23 cellular contexts compared by ENCODE assay signal in the genomic region with DNA sequence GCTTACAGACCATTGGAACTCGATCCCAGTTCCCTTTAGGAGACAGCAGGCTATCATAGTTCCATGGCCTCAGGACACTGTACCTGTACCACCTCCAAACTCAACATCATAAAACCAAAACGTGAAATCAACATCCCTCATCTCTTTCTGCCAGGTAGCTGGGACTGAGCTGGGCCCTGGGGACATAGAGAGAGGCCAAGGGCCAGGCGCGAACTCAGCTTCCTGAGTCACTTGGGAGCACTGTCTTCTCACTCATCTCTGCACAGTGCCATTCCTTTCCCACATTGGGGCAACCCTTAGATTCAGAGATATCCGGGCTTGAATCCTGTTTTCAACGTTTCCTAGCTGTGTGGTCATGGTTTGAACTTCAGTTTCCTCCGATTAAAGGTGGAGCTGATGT.
"Had no signal": no experiment of that assay in that cellular context is flagged by ENCODE, and none has a peak within 500 bp of the region (broad histone marks: within the 10 kb centered on the region; RNA-seq: fewer than 3 reads in every experiment).

No MANE protein-coding gene starts in this region.

- H3K4me3 ChIP-seq: adrenal gland, sigmoid colon, testis, upper lobe of right lung had no signal

- H3K4me1 Mint-ChIP-seq: activated B cell treated with CpG ODN at 0.5 μM for 24 hours; activated naive CD4-positive, alpha-beta T cell treated with anti-CD3 and anti-CD28 coated beads, Interleukin-2, amount 50 U/mL, for 24 hours; stimulated activated naive CD8-positive, alpha-beta T cell treated with anti-CD3 and anti-CD28 coated beads, Interleukin-15, amount 100 ng/mL, for 72 hours had no signal

- H3K27ac ChIP-seq: epithelial cell of prostate, testis, upper lobe of right lung had no signal

- ATAC-seq: activated CD8-positive, alpha-beta T cell treated with anti-CD3 and anti-CD28 coated beads for 36 hours; activated T-cell treated with anti-CD3 and anti-CD28 coated beads, Interleukin-2, amount 50 U/mL, for 4 hours; left lobe of liver; stimulated activated naive CD8-positive, alpha-beta T cell treated with anti-CD3 and anti-CD28 coated beads, Interleukin-15, amount 100 ng/mL, for 72 hours; upper lobe of right lung had no signal

- H3K27ac Mint-ChIP-seq: activated B cell treated with CpG ODN at 0.5 μM for 24 hours; activated CD8-positive, alpha-beta T cell treated with anti-CD3 and anti-CD28 coated beads for 36 hours; activated naive CD4-positive, alpha-beta T cell treated with anti-CD3 and anti-CD28 coated beads, Interleukin-2, amount 50 U/mL, for 24 hours; dendritic cell treated with granulocyte-macrophage colony-stimulating factor and Interleukin-4, amounts not matched to agents 40 ng/mL and 50 ng/mL, for 4 days; stimulated activated naive CD8-positive, alpha-beta T cell treated with anti-CD3 and anti-CD28 coated beads, Interleukin-15, amount 100 ng/mL, for 72 hours; T-helper 1 cell treated with Interleukin-12 subunit alpha and Interleukin-12 subunit beta and Interleukin-4 antibody, amounts not matched to agents 30 μg/mL and 1 μg/mL, for 36 hours had no signal

- H3K9me3 ChIP-seq: adrenal gland, sigmoid colon, testis, upper lobe of right lung had no signal

- H3K36me3 Mint-ChIP-seq: activated naive CD4-positive, alpha-beta T cell treated with anti-CD3 and anti-CD28 coated beads, Interleukin-2, amount 50 U/mL, for 24 hours had no signal

- H3K9me3 Mint-ChIP-seq: activated B cell treated with CpG ODN at 0.5 μM for 24 hours; activated CD8-positive, alpha-beta T cell treated with anti-CD3 and anti-CD28 coated beads for 36 hours; activated naive CD4-positive, alpha-beta T cell treated with anti-CD3 and anti-CD28 coated beads, Interleukin-2, amount 50 U/mL, for 24 hours; activated T-cell treated with anti-CD3 and anti-CD28 coated beads, Interleukin-2, amount 50 U/mL, for 4 hours; dendritic cell treated with granulocyte-macrophage colony-stimulating factor and Interleukin-4, amounts not matched to agents 40 ng/mL and 50 ng/mL, for 4 days; stimulated activated naive CD8-positive, alpha-beta T cell treated with anti-CD3 and anti-CD28 coated beads, Interleukin-15, amount 100 ng/mL, for 72 hours; T-helper 1 cell treated with Interleukin-12 subunit alpha and Interleukin-12 subunit beta and Interleukin-4 antibody, amounts not matched to agents 30 μg/mL and 1 μg/mL, for 36 hours had no signal

- H3K4me3 Mint-ChIP-seq: activated B cell treated with CpG ODN at 0.5 μM for 24 hours; activated CD8-positive, alpha-beta T cell treated with anti-CD3 and anti-CD28 coated beads for 36 hours; activated naive CD4-positive, alpha-beta T cell treated with anti-CD3 and anti-CD28 coated beads, Interleukin-2, amount 50 U/mL, for 24 hours; activated T-cell treated with anti-CD3 and anti-CD28 coated beads, Interleukin-2, amount 50 U/mL, for 4 hours; dendritic cell treated with granulocyte-macrophage colony-stimulating factor and Interleukin-4, amounts not matched to agents 40 ng/mL and 50 ng/mL, for 4 days; nephron progenitor cell; stimulated activated naive CD8-positive, alpha-beta T cell treated with anti-CD3 and anti-CD28 coated beads, Interleukin-15, amount 100 ng/mL, for 72 hours; T-helper 1 cell treated with Interleukin-12 subunit alpha and Interleukin-12 subunit beta and Interleukin-4 antibody, amounts not matched to agents 30 μg/mL and 1 μg/mL, for 36 hours had no signal

- FAIRE-seq: frontal cortex, TTC549 had no signal

- H3K27me3 ChIP-seq: adrenal gland, sigmoid colon, testis, upper lobe of right lung had no signal

- H3K36me3 ChIP-seq: adrenal gland, sigmoid colon, upper lobe of right lung had no signal

- DNase-seq: activated B cell treated with CpG ODN at 0.5 μM for 24 hours; activated CD4-positive, alpha-beta T cell treated with anti-CD3 and anti-CD28 coated beads for 48 hours; activated CD8-positive, alpha-beta T cell treated with anti-CD3 and anti-CD28 coated beads for 36 hours; activated effector memory CD4-positive, alpha-beta T cell treated with anti-CD3 and anti-CD28 coated beads, Interleukin-2, amount 50 U/mL, for 16 hours; activated T-cell treated with anti-CD3 and anti-CD28 coated beads, Interleukin-2, amount 50 U/mL, for 4 hours; cerebellar nuclear complex; effector memory CD4-positive, alpha-beta T cell; islet precursor cell; mesenchymal stem cell; nephron progenitor cell; sigmoid colon; stimulated activated CD4-positive, alpha-beta T cell treated with anti-CD3 and anti-CD28 coated beads, Interleukin-1b, Interleukin-23, amount 100 ng/mL, for 48 hours; stimulated activated naive CD8-positive, alpha-beta T cell treated with anti-CD3 and anti-CD28 coated beads, Interleukin-15, amount 100 ng/mL, for 72 hours; testis; upper lobe of right lung had no signal

- H3K4me1 ChIP-seq: adrenal gland, testis had no signal
